Comparison of ENCODE assay signal across 23 cellular contexts in genomic region chr3:167467848-167468611, GRCh38. TPM values are rescaled to one million over a fixed set of nuclear protein-coding genes. Genes with fewer than 3 reads are reported as not detected.
DNase-seq lines count a peak whose midpoint lies in the region; FAIRE-seq and TF ChIP-seq lines count a peak whose summit lies in the region.
"Had no signal": no experiment of that assay in that cellular context is flagged by ENCODE, and none has a peak within 500 bp of the region (broad histone marks: within the 10 kb centered on the region; RNA-seq: fewer than 3 reads in every experiment).

No MANE protein-coding gene starts in this region.

- intact Hi-C loops in kidney (cut with DNase I) = no loop called here

- no peak overlapping the region for H2AFZ ChIP-seq in neural cell (ENCODE audit: low read depth, low read length)
- H2AFZ ChIP-seq: GM23248 had no signal

- H3K9me3 ChIP-seq in neural cell (ENCODE audit: low read length) = no peaks in the 10 kb centered on the region
- no peaks in the 10 kb centered on the region for H3K9me3 ChIP-seq in kidney (ENCODE audit: control insufficient read depth in 1 of 2, low read length in 2 of 2)
- H3K9me3 ChIP-seq: SJCRH30 had no signal

- no peaks in the 10 kb centered on the region for H3K4me1 ChIP-seq in kidney (ENCODE audit: control insufficient read depth in 1 of 2, insufficient read depth in 1 of 2, low read depth in 1 of 2, low read length in 2 of 2)
- H3K4me1 ChIP-seq: SJCRH30 had no signal

- no peaks in the 10 kb centered on the region for H3K9me2 ChIP-seq in neural cell (ENCODE audit: insufficient read depth, low read length)

- DNase-seq in NCI-H510A treated with DMSO at 0.1 percent for 48 hours (lab: John Stamatoyannopoulos, UW) = peak; percentile 44
- DNase-seq in NCI-H510A (lab: John Stamatoyannopoulos, UW) = no peak
- peak; percentile 4 for DNase-seq in HT1080 (ENCODE audit: low read depth)
- DNase-seq in SHP77 treated with DMSO at 0.1 percent for 48 hours (lab: John Stamatoyannopoulos, UW) = peak; percentile 49
- no peak for DNase-seq in NCI-H82 (lab: John Stamatoyannopoulos, UW)
- DNase-seq in stimulated activated CD4-positive, alpha-beta T cell treated with anti-CD3 and anti-CD28 coated beads, Interleukin-1b, Interleukin-23, amount 100 ng/mL, for 48 hours = no peak
- no peak for DNase-seq in kidney
- DNase-seq: CD8-positive, alpha-beta memory T cell; DMS79 treated with DMSO at 0.1 percent for 48 hours; GM23248; MM.1S; NCI-H1048; NCI-H1694 treated with DMSO at 0.1 percent for 48 hours; NCI-H2081 treated with DMSO at 0.1 percent for 48 hours; NCI-H2171 treated with DMSO at 0.1 percent for 48 hours; NCI-H526 treated with DMSO at 0.1 percent for 48 hours; SJCRH30 had no signal

- no peaks in the 10 kb centered on the region for H4K20me1 ChIP-seq in neural cell (ENCODE audit: insufficient read depth)

- no peak for FAIRE-seq in kidney (lab: Jason Lieb, UNC)
- FAIRE-seq: A204.1, GM12892, K562 had no signal

- no peaks in the 10 kb centered on the region for H3F3A ChIP-seq in neural cell (ENCODE audit: insufficient read depth, low read length, poor library complexity, severe bottlenecking)

- peak overlapping the region; percentile 44 for H3K4me3 ChIP-seq in neural cell (ENCODE audit: low read length)
- no peak overlapping the region for H3K4me3 ChIP-seq in kidney (ENCODE audit: low read length in 2 of 2)
- H3K4me3 ChIP-seq: GM23248, K562, SJCRH30 had no signal

- H3K9ac ChIP-seq in neural cell (ENCODE audit: low read length) (no peak overlapping the region), kidney (ENCODE audit: low read length in 2 of 2) (no peak overlapping the region)
- H3K9ac ChIP-seq: GM23248 had no signal

- peak overlapping the region; percentile 63 for H3K4me2 ChIP-seq in neural cell (ENCODE audit: low read length)

- no peak for TF ChIP-seq EP300 in neural cell (conservative IDR thresholded peaks at IDR 0.05; ENCODE audit: poor library complexity, severe bottlenecking)

- no peak for TF ChIP-seq CTCF in neural cell (IDR thresholded peaks at IDR 0.05; ENCODE audit: poor library complexity, severe bottlenecking)
- TF ChIP-seq CTCF in kidney (IDR thresholded peaks at IDR 0.05; ENCODE audit: borderline replicate concordance, extremely low read depth, insufficient read depth) = no peak

- no peak for TF ChIP-seq RAD21 in neural cell (conservative IDR thresholded peaks at IDR 0.05)

- H3K27ac ChIP-seq in neural cell (ENCODE audit: low read length) (peak overlapping the region; percentile 79), kidney (ENCODE audit: low read depth in 2 of 2, low read length in 2 of 2) (no peak overlapping the region)
- H3K27ac ChIP-seq: C4-2B, GM23248, SJCRH30 had no signal

- no peaks in the 10 kb centered on the region for H3K36me3 ChIP-seq in neural cell (ENCODE audit: insufficient read depth, low read length)
- no peaks in the 10 kb centered on the region for H3K36me3 ChIP-seq in kidney (ENCODE audit: control insufficient read depth in 1 of 2, insufficient read depth in 2 of 2, low read length in 2 of 2)
- H3K36me3 ChIP-seq: SJCRH30 had no signal

- H3K27me3 ChIP-seq in neural cell (ENCODE audit: insufficient read depth, low read depth, low read length) = no peaks in the 10 kb centered on the region
- H3K27me3 ChIP-seq: SJCRH30 had no signal

- H3K79me2 ChIP-seq in neural cell (replicated peaks; ENCODE audit: insufficient read depth, low read length) = no peaks in the 10 kb centered on the region

TF ChIP-seq in neural cell, 6 proteins besides CTCF, POLR2A, EP300 and RAD21:
- TF ChIP-seq REST (IDR thresholded peaks at IDR 0.05; ENCODE audit: borderline replicate concordance) (no peak), POLR2AphosphoS5 (IDR thresholded peaks at IDR 0.05) (no peak), TAF1 (IDR thresholded peaks at IDR 0.05; ENCODE audit: low read depth) (no peak), SMC3 (conservative IDR thresholded peaks at IDR 0.05; ENCODE audit: poor library complexity) (no peak), EZH2 (IDR thresholded peaks at IDR 0.05; ENCODE audit: borderline replicate concordance, insufficient read depth, low read length, poor library complexity, severe bottlenecking) (no peak), MXI1 (conservative IDR thresholded peaks at IDR 0.05; ENCODE audit: poor library complexity, severe bottlenecking) (no peak)

RNA-seq across cellular contexts. Expression of gene SERPINI2, which starts 5.8 kb away (rescaled TPM):
- not detected in 2 replicates for total RNA-seq in HT1080 (2014; rRNA removed; shearing (Covaris generic))
- not detected in 2 replicates for polyA plus RNA-seq in HT1080 (2015; cell fraction: cytosol; rRNA removed)
- not detected in 2 replicates for polyA plus RNA-seq in HT1080 (2015; cell fraction: nucleus; rRNA removed)
- polyA plus RNA-seq in neural cell (1.3 and 1.7 TPM in 2 replicates), kidney (ENCODE audit: insufficient read depth, low read depth, low replicate concordance) (not detected)
- polyA minus RNA-seq in neural cell = 1.2 and 2.2 TPM in 2 replicates
- total RNA-seq in kidney = not detected
- total RNA-seq: CD8-positive, alpha-beta memory T cell; GM23248; K562; LHCN-M2; SJCRH30 had no signal
- polyA plus RNA-seq: CD8-positive, alpha-beta memory T cell; GM23248; K562 had no signal

Comparison
In these comparisons a context has a peak if more than half of its experiments do, and no peak if none do; other contexts are left out.
1. DNase-seq: peak in NCI-H510A treated with DMSO at 0.1 percent for 48 hours (single experiment), HT1080 (single experiment) and SHP77 treated with DMSO at 0.1 percent for 48 hours (single experiment); none in NCI-H510A (single experiment), NCI-H82 (single experiment), stimulated activated CD4-positive, alpha-beta T cell treated with anti-CD3 and anti-CD28 coated beads, Interleukin-1b, Interleukin-23, amount 100 ng/mL, for 48 hours (single experiment) and kidney (single experiment).